In genomic region chr1:1088801-1089680, GRCh38 we compare ENCODE assay signal across 22 cellular contexts. TPM values are rescaled to one million over a fixed set of nuclear protein-coding genes. Genes with fewer than 3 reads are reported as not detected.
DNase-seq lines count a peak whose midpoint lies in the region; ATAC-seq and TF ChIP-seq lines count a peak whose summit lies in the region.
"Had no signal": no experiment of that assay in that cellular context is flagged by ENCODE, and none has a peak within 500 bp of the region (broad histone marks: within the 10 kb centered on the region; RNA-seq: fewer than 3 reads in every experiment).

No MANE protein-coding gene starts in this region.

- POLR2A ChIA-PET in activated CD4-positive, alpha-beta memory T cell treated with anti-CD3 and anti-CD28 coated beads for 36 hours (lab: Charles Lee), result no interaction called here
- POLR2A ChIA-PET in activated CD4-positive, alpha-beta memory T cell treated with anti-CD3 and anti-CD28 coated beads, Interleukin-2, amount 10 ng/mL, durations not matched to agents 7 days and 5 days (lab: Charles Lee), result interaction anchor here (0.5 kb wide), 1 partner anchor 11 kb away, joined by 3 read pairs; no protein-coding TSS in a partner anchor

- no peaks in the 10 kb centered on the region for H3K27me3 ChIP-seq in DND-41 (ENCODE audit: insufficient read depth, low read length, poor library complexity)
- H3K27me3 ChIP-seq: dorsolateral prefrontal cortex, gastroesophageal sphincter, sigmoid colon, tibial nerve had no signal

- H3K4me3 ChIP-seq in DND-41 (ENCODE audit: low read depth in 1 of 2, low read length in 2 of 2), result no peak overlapping the region
- H3K4me3 ChIP-seq: dorsolateral prefrontal cortex, gastroesophageal sphincter, HAP-1, sigmoid colon, tibial nerve had no signal

- no peaks in the 10 kb centered on the region for H3K36me3 Mint-ChIP-seq in activated CD4-positive, alpha-beta memory T cell treated with anti-CD3 and anti-CD28 coated beads for 36 hours
- peaks cover 5% of the 10 kb centered on the region for H3K36me3 Mint-ChIP-seq in activated CD4-positive, alpha-beta memory T cell treated with anti-CD3 and anti-CD28 coated beads, Interleukin-2, amount 10 ng/mL, durations not matched to agents 7 days and 5 days (ENCODE audit: low read depth)

- H3K9me3 Mint-ChIP-seq in activated CD4-positive, alpha-beta memory T cell treated with anti-CD3 and anti-CD28 coated beads for 36 hours, result no peaks in the 10 kb centered on the region
- H3K9me3 Mint-ChIP-seq in activated CD4-positive, alpha-beta memory T cell treated with anti-CD3 and anti-CD28 coated beads, Interleukin-2, amount 10 ng/mL, durations not matched to agents 7 days and 5 days, result peaks cover 3% of the 10 kb centered on the region
- H3K9me3 Mint-ChIP-seq: T-helper 1 cell treated with Interleukin-12 subunit alpha and Interleukin-12 subunit beta and Interleukin-4 antibody, amounts not matched to agents 30 μg/mL and 1 μg/mL, for 36 hours had no signal

- no peaks in the 10 kb centered on the region for H3K79me2 ChIP-seq in DND-41 (ENCODE audit: insufficient read depth, low read length)

- intact Hi-C loops in activated CD4-positive, alpha-beta memory T cell treated with anti-CD3 and anti-CD28 coated beads for 36 hours (cut with micrococcal nuclease), result no loop called here
- intact Hi-C loops in posterior vena cava (cut with DNase I), result no loop called here

- peaks cover 12% of the 10 kb centered on the region for H3K36me3 ChIP-seq in DND-41 (ENCODE audit: insufficient read depth, low read length)
- H3K36me3 ChIP-seq: HAP-1, sigmoid colon had no signal

- no peak overlapping the region for H3K27ac ChIP-seq in DND-41 (ENCODE audit: low read length)
- H3K27ac ChIP-seq: dorsolateral prefrontal cortex, gastroesophageal sphincter, sigmoid colon, tibial nerve had no signal

- H3K4me2 ChIP-seq in DND-41 (ENCODE audit: insufficient read depth, low read length), result no peak overlapping the region

- no peaks in the 10 kb centered on the region for H3K4me1 ChIP-seq in DND-41 (ENCODE audit: insufficient read depth, low read length)
- H3K4me1 ChIP-seq: gastroesophageal sphincter, HAP-1, sigmoid colon, tibial nerve had no signal

- no peak overlapping the region for H2AFZ ChIP-seq in DND-41 (ENCODE audit: low read depth, low read length)

- H3K4me3 Mint-ChIP-seq in activated CD4-positive, alpha-beta memory T cell treated with anti-CD3 and anti-CD28 coated beads for 36 hours, result no peak overlapping the region
- H3K4me3 Mint-ChIP-seq in activated CD4-positive, alpha-beta memory T cell treated with anti-CD3 and anti-CD28 coated beads, Interleukin-2, amount 10 ng/mL, durations not matched to agents 7 days and 5 days, result no peak overlapping the region
- H3K4me3 Mint-ChIP-seq: T-helper 1 cell treated with Interleukin-12 subunit alpha and Interleukin-12 subunit beta and Interleukin-4 antibody, amounts not matched to agents 30 μg/mL and 1 μg/mL, for 36 hours had no signal

- H3K9ac ChIP-seq in DND-41 (ENCODE audit: low read depth, low read length), result no peak overlapping the region

- peaks cover 34% of the 10 kb centered on the region for H4K20me1 ChIP-seq in DND-41 (ENCODE audit: insufficient read depth, low read length)

- H3K27ac Mint-ChIP-seq in activated CD4-positive, alpha-beta memory T cell treated with anti-CD3 and anti-CD28 coated beads for 36 hours, result no peak overlapping the region
- no peak overlapping the region for H3K27ac Mint-ChIP-seq in activated CD4-positive, alpha-beta memory T cell treated with anti-CD3 and anti-CD28 coated beads, Interleukin-2, amount 10 ng/mL, durations not matched to agents 7 days and 5 days
- H3K27ac Mint-ChIP-seq: T-helper 1 cell treated with Interleukin-12 subunit alpha and Interleukin-12 subunit beta and Interleukin-4 antibody, amounts not matched to agents 30 μg/mL and 1 μg/mL, for 36 hours had no signal

- peak; percentile 13; the same call in 1 of the 3 replicates for ATAC-seq in DND-41 (ENCODE audit: insufficient read depth, low read depth)
- ATAC-seq: gastroesophageal sphincter had no signal

- DNase-seq in activated CD4-positive, alpha-beta memory T cell treated with anti-CD3 and anti-CD28 coated beads for 36 hours, result peak; percentile 8
- DNase-seq in activated CD4-positive, alpha-beta memory T cell treated with anti-CD3 and anti-CD28 coated beads, Interleukin-2, amount 10 ng/mL, durations not matched to agents 7 days and 5 days, result no peak
- DNase-seq in DND-41 (no peak), iPS-NIHi7 (ENCODE audit: extremely low spot score) (peak; percentile 9), posterior vena cava (ENCODE audit: low spot score) (peak; percentile 71), D341Med (ENCODE audit: low spot score) (no peak), NCI-H82 (lab: John Stamatoyannopoulos, UW) (no peak)
- no peak for DNase-seq in effector CD8-positive, alpha-beta T cell (lab: John Stamatoyannopoulos, UW)
- DNase-seq: activated CD4-positive, alpha-beta T cell treated with anti-CD3 and anti-CD28 coated beads, Interleukin-2, amount 50 U/mL, for 4 hours; activated effector memory CD4-positive, alpha-beta T cell treated with Interleukin-2 at 50 U/mL for 16 hours; amniotic stem cell; NCI-H1105 treated with DMSO at 0.1 percent for 48 hours; NCI-H526; nucleus accumbens; SIG-M5; sigmoid colon; stimulated activated naive CD4-positive, alpha-beta T cell had no signal

- CTCF ChIA-PET in activated CD4-positive, alpha-beta memory T cell treated with anti-CD3 and anti-CD28 coated beads for 36 hours (lab: Charles Lee), result interaction anchor here (0.8 kb wide), 1 partner anchor 21 kb away, joined by 3 read pairs; no protein-coding TSS in a partner anchor
- CTCF ChIA-PET in activated CD4-positive, alpha-beta memory T cell treated with anti-CD3 and anti-CD28 coated beads, Interleukin-2, amount 10 ng/mL, durations not matched to agents 7 days and 5 days (lab: Charles Lee), result no interaction called here

- H3K27me3 Mint-ChIP-seq in activated CD4-positive, alpha-beta memory T cell treated with anti-CD3 and anti-CD28 coated beads for 36 hours, result no peaks in the 10 kb centered on the region
- H3K27me3 Mint-ChIP-seq in activated CD4-positive, alpha-beta memory T cell treated with anti-CD3 and anti-CD28 coated beads, Interleukin-2, amount 10 ng/mL, durations not matched to agents 7 days and 5 days, result no peaks in the 10 kb centered on the region

- peaks cover 3% of the 10 kb centered on the region for H3K4me1 Mint-ChIP-seq in activated CD4-positive, alpha-beta memory T cell treated with anti-CD3 and anti-CD28 coated beads for 36 hours (ENCODE audit: low read depth)
- H3K4me1 Mint-ChIP-seq in activated CD4-positive, alpha-beta memory T cell treated with anti-CD3 and anti-CD28 coated beads, Interleukin-2, amount 10 ng/mL, durations not matched to agents 7 days and 5 days, result no peaks in the 10 kb centered on the region

- no peak for TF ChIP-seq CTCF in DND-41 (IDR thresholded peaks at IDR 0.05; ENCODE audit: borderline replicate concordance, extremely low read depth, low read length, poor library complexity, severe bottlenecking)

- H3K9me3 ChIP-seq in DND-41 (ENCODE audit: insufficient read depth, low read length, severe bottlenecking), result no peaks in the 10 kb centered on the region
- H3K9me3 ChIP-seq: gastroesophageal sphincter, HAP-1, sigmoid colon, tibial nerve had no signal

RNA-seq across cellular contexts. Expression of gene RNF223, which starts 14.9 kb away (rescaled TPM):
- not detected for total RNA-seq in activated CD4-positive, alpha-beta memory T cell treated with anti-CD3 and anti-CD28 coated beads for 36 hours
- not detected for total RNA-seq in activated CD4-positive, alpha-beta memory T cell treated with anti-CD3 and anti-CD28 coated beads, Interleukin-2, amount 10 ng/mL, durations not matched to agents 7 days and 5 days
- not detected for total RNA-seq in posterior vena cava
- total RNA-seq: sigmoid colon, tibial nerve had no signal

RNA-seq across cellular contexts. Expression of gene C1orf159, which starts 26.8 kb away (rescaled TPM):
- 10 to 100 TPM; 19.5 to 20.5 TPM for total RNA-seq in activated CD4-positive, alpha-beta memory T cell treated with anti-CD3 and anti-CD28 coated beads for 36 hours
- 10 to 100 TPM; 18.6 to 19.9 TPM for total RNA-seq in activated CD4-positive, alpha-beta memory T cell treated with anti-CD3 and anti-CD28 coated beads, Interleukin-2, amount 10 ng/mL, durations not matched to agents 7 days and 5 days
- 1 to 10 TPM; 6.7 to 7.4 TPM for total RNA-seq in posterior vena cava

Comparison
In these comparisons a context has a peak if more than half of its experiments do, and no peak if none do; other contexts are left out.
1. DNase-seq: peak in activated CD4-positive, alpha-beta memory T cell treated with anti-CD3 and anti-CD28 coated beads for 36 hours (single experiment), iPS-NIHi7 (single experiment) and posterior vena cava (single experiment); none in activated CD4-positive, alpha-beta memory T cell treated with anti-CD3 and anti-CD28 coated beads, Interleukin-2, amount 10 ng/mL, durations not matched to agents 7 days and 5 days (single experiment), DND-41 (single experiment), effector CD8-positive, alpha-beta T cell (single experiment), D341Med (single experiment) and NCI-H82 (single experiment).